In genomic region chr18:80109676-80110078, GRCh38 we compare ENCODE assay signal across 8 cellular contexts. TPM values are rescaled to one million over a fixed set of nuclear protein-coding genes. Genes with fewer than 3 reads are reported as not detected.
DNase-seq lines count a peak whose midpoint lies in the region; ATAC-seq, FAIRE-seq and TF ChIP-seq lines count a peak whose summit lies in the region.

No MANE protein-coding gene starts in this region.

- H3K4me1 ChIP-seq in iPS-20b (ENCODE audit: insufficient read depth, low read length): peaks cover 30% of the 10 kb centered on the region

- peak; percentile 43 for FAIRE-seq in GM12891 (lab: Jason Lieb, UNC)

- no peak for TF ChIP-seq POLR2A in GM12891 (IDR thresholded peaks at IDR 0.05; ENCODE audit: low read depth, low read length)

- peak; percentile 19 for ATAC-seq in HG02943 (IDR thresholded peaks at IDR 0.05; ENCODE audit: low read depth, unreplicated experiment)

- peaks cover 9% of the 10 kb centered on the region for H3K27me3 Mint-ChIP-seq in brain

- H3K36me3 ChIP-seq in iPS-20b (ENCODE audit: insufficient read depth, low read depth, low read length): peaks cover 13% of the 10 kb centered on the region

- DNase-seq in Ammon's horn (ENCODE audit: low spot score): peak; percentile 12
- DNase-seq in GM12891 (ENCODE audit: insufficient read length, low spot score): peak; percentile 43
- DNase-seq in NCI-H748 treated with DMSO at 0.1 percent for 48 hours (lab: John Stamatoyannopoulos, UW): peak; percentile 17
- DNase-seq in skeletal muscle cell (ENCODE audit: low read depth): no peak
- DNase-seq in NCI-H2029 (lab: John Stamatoyannopoulos, UW): no peak

- peaks cover 0 to 2% (median 0%) of the 10 kb centered on the region in 5 experiments for H3K9me3 Mint-ChIP-seq in brain

- no peaks in the 10 kb centered on the region for H3K9me3 ChIP-seq in iPS-20b (ENCODE audit: insufficient read depth, low read depth, low read length)

- peaks cover 54% of the 10 kb centered on the region for H3K4me1 Mint-ChIP-seq in brain

- peak overlapping the region; percentile 92 for H3K4me3 ChIP-seq in iPS-20b (ENCODE audit: low read length)
- H3K4me3 ChIP-seq in skeletal muscle cell (ENCODE audit: low read depth, low read length): peak overlapping the region; percentile 74

- no peak overlapping the region for H3K27ac ChIP-seq in iPS-20b (ENCODE audit: low read length)

- peak overlapping the region; percentile 11 to 89 (median 66) for H3K27ac Mint-ChIP-seq in brain

- H3K9ac ChIP-seq in iPS-20b (ENCODE audit: low read depth, low read length): peak overlapping the region; percentile 81

- no peak for TF ChIP-seq CTCF in brain (conservative IDR thresholded peaks at IDR 0.05)

- H3K27me3 ChIP-seq in iPS-20b (ENCODE audit: insufficient read depth, low read length): no peaks in the 10 kb centered on the region

- H3K4me3 Mint-ChIP-seq in brain: peak overlapping the region; percentile 84 to 90 (median 86)

- peaks cover 21% of the 10 kb centered on the region for H3K36me3 Mint-ChIP-seq in brain

TF ChIP-seq in GM12891, 5 proteins besides CTCF, POLR2A, EP300 and RAD21:
- TF ChIP-seq POU2F2 (IDR thresholded peaks at IDR 0.05; ENCODE audit: low read depth, low read length): no peak
- no peak for TF ChIP-seq TAF1 (IDR thresholded peaks at IDR 0.05; ENCODE audit: low read depth, low read length)
- no peak for TF ChIP-seq POLR2AphosphoS5 (IDR thresholded peaks at IDR 0.05; ENCODE audit: low read depth, low read length)
- TF ChIP-seq PAX5 (IDR thresholded peaks at IDR 0.05; ENCODE audit: insufficient read depth, low read length, severe bottlenecking): no peak
- TF ChIP-seq SPI1 (IDR thresholded peaks at IDR 0.05; ENCODE audit: low read depth, low read length): no peak

RNA-seq across cellular contexts. Expression of gene ADNP2, which starts 0.6 kb away (rescaled TPM):
- 9.4 TPM for polyA plus RNA-seq in GM12891 (2012; ENCODE audit: low read depth, missing spikeins)
- 13.5 TPM for polyA plus RNA-seq in brain (ENCODE audit: insufficient read depth, low read depth, low replicate concordance)

Comparison
In these comparisons a context has a peak if more than half of its experiments do, and no peak if none do; other contexts are left out.
1. DNase-seq: peak in Ammon's horn (single experiment), GM12891 (single experiment) and NCI-H748 treated with DMSO at 0.1 percent for 48 hours (single experiment); none in skeletal muscle cell (single experiment) and NCI-H2029 (single experiment).